25 cellular contexts compared by ENCODE assay signal in the genomic region with DNA sequence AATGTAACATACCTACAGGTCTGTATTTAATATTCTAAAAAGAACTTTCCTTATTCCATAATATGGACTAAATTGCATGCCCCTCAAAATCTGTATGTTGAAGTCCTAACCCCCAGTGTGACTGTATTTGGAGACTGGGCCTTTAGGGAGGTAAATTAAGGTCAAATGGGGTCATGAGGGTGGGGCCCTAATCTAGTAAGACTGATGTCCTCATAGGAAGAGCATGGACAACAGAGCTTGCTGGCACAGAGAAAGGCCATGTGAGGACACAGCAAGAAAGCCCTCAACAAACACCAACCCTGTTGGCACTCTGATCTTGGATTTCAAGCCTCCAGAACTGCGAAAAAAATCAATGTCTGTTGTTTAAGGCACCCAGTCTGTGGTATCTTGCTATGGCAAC.
"Had no signal": no experiment of that assay in that cellular context is flagged by ENCODE, and none has a peak within 500 bp of the region (broad histone marks: within the 10 kb centered on the region; RNA-seq: fewer than 3 reads in every experiment).

No MANE protein-coding gene starts in this region.

- H3K9me3 Mint-ChIP-seq: immature natural killer cell; nephron progenitor cell; stimulated activated memory B cell treated with anti-CD40 and anti-IgM and Interleukin-4, amounts not matched to agents 10 μg/mL and 1 μg/mL and 100 μg/mL, for 72 hours; stimulated activated naive CD8-positive, alpha-beta T cell treated with anti-CD3 and anti-CD28 coated beads, Interleukin-15, Interleukin-2, amounts not matched to agents 100 ng/mL and 50 ng/mL, for 24 hours had no signal

- H3K4me3 ChIP-seq: coronary artery, esophagus muscularis mucosa, gastroesophageal sphincter, left ventricle myocardium inferior, lung, psoas muscle, spleen, tibial artery, upper lobe of left lung, uterus had no signal

- H3K27me3 Mint-ChIP-seq: stimulated activated memory B cell treated with anti-CD40 and anti-IgM and Interleukin-4, amounts not matched to agents 10 μg/mL and 1 μg/mL and 100 μg/mL, for 72 hours; stimulated activated naive CD8-positive, alpha-beta T cell treated with anti-CD3 and anti-CD28 coated beads, Interleukin-15, Interleukin-2, amounts not matched to agents 100 ng/mL and 50 ng/mL, for 24 hours had no signal

- H3K27me3 ChIP-seq: esophagus muscularis mucosa, gastroesophageal sphincter, spleen, tibial artery, upper lobe of left lung, uterus had no signal

- H3K27ac Mint-ChIP-seq: nephron progenitor cell; stimulated activated memory B cell treated with anti-CD40 and anti-IgM and Interleukin-4, amounts not matched to agents 10 μg/mL and 1 μg/mL and 100 μg/mL, for 72 hours; stimulated activated naive CD8-positive, alpha-beta T cell treated with anti-CD3 and anti-CD28 coated beads, Interleukin-15, Interleukin-2, amounts not matched to agents 100 ng/mL and 50 ng/mL, for 24 hours had no signal

- H3K4me3 Mint-ChIP-seq: immature natural killer cell; nephron progenitor cell; stimulated activated memory B cell treated with anti-CD40 and anti-IgM and Interleukin-4, amounts not matched to agents 10 μg/mL and 1 μg/mL and 100 μg/mL, for 72 hours; stimulated activated naive CD8-positive, alpha-beta T cell treated with anti-CD3 and anti-CD28 coated beads, Interleukin-15, Interleukin-2, amounts not matched to agents 100 ng/mL and 50 ng/mL, for 24 hours had no signal

- ATAC-seq: gastroesophageal sphincter; psoas muscle; sciatic nerve; stimulated activated memory B cell treated with anti-CD40 and anti-IgM and Interleukin-4, amounts not matched to agents 10 μg/mL and 1 μg/mL and 100 μg/mL, for 72 hours had no signal

- H3K4me1 ChIP-seq: parathyroid adenoma, psoas muscle, tibial artery, uterus had no signal

- H3K9me3 ChIP-seq: esophagus muscularis mucosa, gastroesophageal sphincter, left ventricle myocardium inferior, psoas muscle, spleen, tibial artery, upper lobe of left lung, uterus had no signal

- DNase-seq: effector CD8-positive, alpha-beta T cell; foreskin fibroblast; glutamatergic neuron; immature natural killer cell; left ventricle myocardium inferior; mesenchymal stem cell; midbrain; nephron progenitor cell; psoas muscle; retina; spleen; stimulated activated CD4-positive, alpha-beta T cell treated with anti-CD3 and anti-CD28 coated beads, Interleukin-15, amount 100 ng/mL, for 24 hours; stimulated activated CD4-positive, alpha-beta T cell treated with anti-CD3 and anti-CD28 coated beads, Interleukin-1b, Interleukin-23, amount 100 ng/mL, for 48 hours; stimulated activated CD4-positive, alpha-beta T cell treated with anti-CD3 and anti-CD28 coated beads, Interleukin-4, amount 100 ng/mL, for 24 hours; tibial artery; upper lobe of left lung; uterus had no signal

- H3K4me1 Mint-ChIP-seq: nephron progenitor cell; stimulated activated memory B cell treated with anti-CD40 and anti-IgM and Interleukin-4, amounts not matched to agents 10 μg/mL and 1 μg/mL and 100 μg/mL, for 72 hours had no signal

- H3K27ac ChIP-seq: coronary artery, esophagus muscularis mucosa, gastroesophageal sphincter, left ventricle myocardium inferior, parathyroid adenoma, psoas muscle, spleen, tibial artery, upper lobe of left lung, uterus had no signal
